ENCODE assay signal across 12 cellular contexts in the genomic region with DNA sequence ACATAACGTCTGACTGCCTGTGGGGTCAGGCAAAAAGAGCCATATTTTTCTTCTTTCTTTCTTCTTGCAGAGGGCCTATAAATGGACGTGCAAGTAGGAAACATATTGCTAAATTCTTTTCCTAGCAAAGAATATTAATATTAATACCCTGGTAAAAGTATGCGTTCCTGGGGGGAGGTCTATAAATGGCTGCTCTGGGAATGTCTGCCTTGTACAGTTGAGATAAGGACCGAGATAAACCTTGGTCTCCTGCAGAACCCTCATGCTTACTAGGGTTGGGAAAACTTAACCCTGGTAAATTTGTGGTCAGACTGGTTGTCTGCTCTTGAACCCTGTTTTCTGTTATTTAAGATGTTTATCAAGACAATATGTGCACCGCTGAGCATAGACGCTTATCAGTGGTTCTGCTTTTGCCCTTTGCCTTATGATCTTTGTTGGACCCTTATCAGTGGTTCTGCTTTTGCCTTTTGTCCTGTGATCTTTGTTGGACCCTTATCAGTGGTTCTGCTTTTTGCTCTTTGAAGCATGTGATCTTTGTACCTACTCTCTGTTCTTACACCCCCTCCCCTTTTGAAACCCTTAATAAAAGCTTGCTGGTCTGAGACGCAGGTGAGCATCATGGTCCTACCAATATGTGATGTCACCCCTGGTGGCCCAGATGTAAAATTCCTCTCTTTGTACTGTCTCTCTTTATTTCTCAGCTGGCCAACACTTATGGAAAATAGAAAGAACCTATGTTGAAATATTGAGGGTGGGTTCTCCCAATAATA. TPM values are rescaled to one million over a fixed set of nuclear protein-coding genes. Genes with fewer than 3 reads are reported as not detected.
"Had no signal": no experiment of that assay in that cellular context is flagged by ENCODE, and none has a peak within 500 bp of the region (broad histone marks: within the 10 kb centered on the region; RNA-seq: fewer than 3 reads in every experiment).

No MANE protein-coding gene starts in this region.

RNA-seq across cellular contexts. Expression of gene CYP2A7, which starts 37.7 kb away (rescaled TPM):
- total RNA-seq: kidney epithelial cell; left ventricle myocardium inferior; lung microvascular endothelial cell; naive thymus-derived CD8-positive, alpha-beta T cell; neural crest cell; osteoblast; prostate gland; right cardiac atrium; skeletal muscle tissue; stomach; thyroid gland had no signal
- polyA plus RNA-seq: naive thymus-derived CD8-positive, alpha-beta T cell; pancreas; right cardiac atrium; stomach had no signal
